ENCODE assay signal across 1 cellular context in the genomic region with DNA sequence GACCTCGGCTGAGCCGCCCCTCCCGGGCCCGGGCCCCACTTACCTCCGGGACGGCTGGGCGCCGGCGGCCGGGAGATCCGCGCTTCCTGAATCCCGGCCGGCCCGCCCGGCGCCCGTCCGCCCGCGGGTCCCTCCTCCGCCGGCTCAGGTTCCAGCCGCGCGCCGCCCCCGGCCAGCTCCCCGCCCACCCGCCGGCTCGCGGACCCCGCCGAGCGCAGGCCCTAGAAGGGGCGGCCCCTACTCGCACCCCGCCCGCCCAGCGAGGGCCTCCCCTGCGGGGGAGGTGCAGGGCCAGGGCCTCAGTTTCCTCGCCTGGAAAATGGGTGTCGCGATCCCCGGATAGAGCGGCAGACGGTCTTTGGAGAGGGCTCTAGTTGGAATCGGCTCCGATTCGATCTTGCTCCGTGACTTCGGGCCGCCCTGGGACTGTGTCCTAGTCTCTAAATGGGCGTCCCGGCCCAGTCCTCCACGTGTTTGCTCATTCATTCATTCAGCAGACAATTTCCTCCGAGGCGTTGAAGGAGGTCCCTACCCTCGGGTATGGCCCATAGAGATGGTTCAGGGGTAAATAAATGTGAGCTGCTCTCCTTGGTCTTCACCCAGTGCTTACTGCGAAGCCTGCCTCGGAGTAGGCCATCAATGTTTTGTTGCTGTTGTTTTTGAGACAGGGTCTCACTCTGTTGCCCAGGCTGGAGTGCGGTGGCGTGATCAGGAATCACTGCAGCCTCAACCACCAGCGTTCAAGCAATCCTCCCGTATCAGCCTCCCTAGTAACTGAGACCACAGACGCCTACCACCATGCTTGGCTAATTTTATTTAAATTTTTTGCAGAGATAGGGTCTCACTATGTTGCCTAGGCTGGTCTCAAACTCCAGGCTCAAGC.
TF ChIP-seq lines count a peak whose summit lies in the region.

TSS of gene TRPV4 (minus strand) at position 92 of the 883 bp plus-strand sequence. CDS start 18,602 bp downstream, outside the sequence.

TF ChIP-seq in H1, 55 proteins besides CTCF, POLR2A, EP300 and RAD21:
- peak; percentile 81 for TF ChIP-seq KDM1A (IDR thresholded peaks at IDR 0.05; ENCODE audit: borderline replicate concordance, low read length)
- no peak for TF ChIP-seq RFX5 (IDR thresholded peaks at IDR 0.05; ENCODE audit: borderline replicate concordance, low read depth, low read length)
- 0 out of 2 replicates have a peak, but pooled peaks have one; percentile 22 for TF ChIP-seq TAF1 (IDR thresholded peaks at IDR 0.05; ENCODE audit: low read depth, low read length)
- no peak for TF ChIP-seq CHD2 (IDR thresholded peaks at IDR 0.05; ENCODE audit: low read length)
- TF ChIP-seq FOSL1 (IDR thresholded peaks at IDR 0.05; ENCODE audit: insufficient read depth, low read depth, low read length), result no peak
- no peak for TF ChIP-seq ASH2L (IDR thresholded peaks at IDR 0.05; ENCODE audit: low read length)
- TF ChIP-seq EGR1 (IDR thresholded peaks at IDR 0.05; ENCODE audit: borderline replicate concordance, low read depth, low read length), result peak; percentile 20; the same call in 1 of the 2 replicates
- no peak for TF ChIP-seq GTF2F1 (IDR thresholded peaks at IDR 0.05; ENCODE audit: borderline replicate concordance, low read depth, low read length)
- no peak for TF ChIP-seq MAFK (IDR thresholded peaks at IDR 0.05; ENCODE audit: low read depth, low read length)
- TF ChIP-seq PHF8 (conservative IDR thresholded peaks at IDR 0.05; ENCODE audit: low read depth, low read length), result no peak
- no peak for TF ChIP-seq TEAD4 (IDR thresholded peaks at IDR 0.05; ENCODE audit: low read depth, low read length)
- TF ChIP-seq CTBP2 (IDR thresholded peaks at IDR 0.05; ENCODE audit: borderline replicate concordance, insufficient read depth, insufficient read length, low read length), result no peak
- 0 out of 4 replicates have a peak, but pooled peaks of 1 of the 2 experiments have one; percentile 50 for TF ChIP-seq HDAC2 (IDR thresholded peaks at IDR 0.05; ENCODE audit: borderline replicate concordance in 1 of 2, low read depth in 2 of 2, low read length in 2 of 2)
- no peak for TF ChIP-seq RNF2 (IDR thresholded peaks at IDR 0.05; ENCODE audit: borderline replicate concordance, low read depth, low read length, missing control alignments, poor library complexity, severe bottlenecking)
- TF ChIP-seq SP2 (IDR thresholded peaks at IDR 0.05; ENCODE audit: low read length), result no peak
